ENCODE assay signal across 8 cellular contexts in the genomic region with DNA sequence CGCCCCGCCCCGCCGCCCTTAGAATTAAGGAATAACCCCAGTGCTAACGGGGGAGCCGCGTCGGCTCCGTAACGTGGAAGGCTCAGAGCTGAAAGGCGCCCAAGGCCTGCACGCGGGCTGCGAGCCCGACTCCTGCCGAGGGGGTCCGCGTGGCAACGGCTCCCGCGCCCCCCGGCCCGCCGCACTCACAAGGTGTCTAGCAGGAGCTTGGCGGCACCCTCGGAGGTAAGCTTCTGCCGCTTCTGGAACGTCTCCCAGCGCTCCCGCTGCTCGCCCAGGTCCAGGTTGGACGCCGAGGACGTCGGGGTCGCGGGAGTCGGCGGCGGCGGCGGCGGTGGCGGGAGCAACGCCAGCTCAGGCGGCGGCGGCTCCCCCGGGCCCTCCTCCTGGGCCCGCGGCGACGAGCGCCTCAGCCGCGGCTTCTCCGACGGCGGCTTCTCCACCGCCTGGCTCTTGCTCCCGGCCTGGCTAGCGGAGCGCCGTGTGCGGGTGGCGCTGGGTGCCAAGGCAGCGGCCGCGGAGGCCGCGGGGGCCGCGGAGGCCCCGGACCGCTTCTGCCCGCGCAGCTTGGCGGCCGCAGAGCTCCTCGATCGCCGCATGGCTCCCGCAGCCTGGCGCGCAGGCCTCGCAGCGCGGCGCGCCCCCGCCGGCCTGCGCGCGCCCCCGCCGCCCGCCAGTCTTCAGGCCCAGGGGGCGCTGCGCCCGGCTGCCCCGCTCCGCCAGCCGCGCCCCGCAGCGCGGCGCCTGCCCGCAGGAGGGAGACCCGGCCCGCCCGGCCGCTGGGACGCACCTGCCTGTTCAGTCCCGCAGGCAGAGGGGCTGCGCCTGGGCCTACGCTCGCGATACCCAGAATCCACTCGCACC. TPM values are rescaled to one million over a fixed set of nuclear protein-coding genes. Genes with fewer than 3 reads are reported as not detected.
DNase-seq lines count a peak whose midpoint lies in the region; ATAC-seq lines count a peak whose summit lies in the region.

TSS of gene CENPV (minus strand) at position 632 of the 864 bp plus-strand sequence. CDS start at position 599, 33 bp downstream.

- peak within 1 kb of the TSS; percentile 81 for H3K27ac Mint-ChIP-seq in T-helper 17 cell

- H3K27me3 Mint-ChIP-seq in T-helper 17 cell = no peaks in the 10 kb centered on the region

- H3K36me3 ChIP-seq in Karpas-422 (ENCODE audit: insufficient read depth, low read length) = peaks cover 17% of the 10 kb centered on the region; the same call in 1 of the 2 replicates
- peaks cover 4% of the 10 kb centered on the region for H3K36me3 ChIP-seq in skeletal muscle satellite cell (ENCODE audit: insufficient read depth, low read length)

- H3K9me3 ChIP-seq in Karpas-422 (ENCODE audit: low read length) (no peaks in the 10 kb centered on the region), T-helper 17 cell (ENCODE audit: control insufficient read depth, low read length, poor library complexity, severe bottlenecking) (no peaks in the 10 kb centered on the region), skeletal muscle satellite cell (replicated peaks; ENCODE audit: low read length) (no peaks in the 10 kb centered on the region)

- DNase-seq in DMS53 (lab: John Stamatoyannopoulos, UW) = peak; percentile 69
- DNase-seq in Karpas-422 = peak; percentile 83
- DNase-seq in T-helper 17 cell = peak; percentile 56 to 66 (median 60)
- peak in 38 of 58 donors; percentile 9 to 69 (median 31) for DNase-seq in anterior cingulate cortex (lab: John Stamatoyannopoulos, UW)
- DNase-seq in hippocampal formation (lab: John Stamatoyannopoulos, UW) = peak; percentile 22 to 27
- no peak for DNase-seq in OCI-M2 (lab: John Stamatoyannopoulos, UW; ENCODE audit: unreplicated experiment)

- peak within 1 kb of the TSS; percentile 61 for H3K27ac ChIP-seq in Karpas-422 (ENCODE audit: low read length)

- H4K20me1 ChIP-seq in Karpas-422 (ENCODE audit: insufficient read depth, low read depth, low read length) = no peaks in the 10 kb centered on the region

- H3K36me3 Mint-ChIP-seq in T-helper 17 cell (ENCODE audit: low read depth) = no peaks in the 10 kb centered on the region

- H3K9ac ChIP-seq in Karpas-422 (ENCODE audit: low read length) (peak within 1 kb of the TSS; percentile 98), skeletal muscle satellite cell (ENCODE audit: low read depth, low read length) (peak within 1 kb of the TSS; percentile 68)

- H3K4me3 Mint-ChIP-seq in T-helper 17 cell = peak within 1 kb of the TSS; percentile 87

- H3K27me3 ChIP-seq in Karpas-422 (ENCODE audit: low read length) = no peaks in the 10 kb centered on the region
- no peaks in the 10 kb centered on the region for H3K27me3 ChIP-seq in skeletal muscle satellite cell (ENCODE audit: control insufficient read depth, insufficient read depth, low read length)

- peak; percentile 60 for ATAC-seq in GM21515 (IDR thresholded peaks at IDR 0.05; ENCODE audit: unreplicated experiment)
- peak; percentile 89 for ATAC-seq in T-helper 17 cell

- peaks cover 51% of the 10 kb centered on the region for H3K79me2 ChIP-seq in Karpas-422 (ENCODE audit: low read length)

- peak within 1 kb of the TSS; percentile 60; the same call in 1 of the 2 replicates for H2AFZ ChIP-seq in Karpas-422 (ENCODE audit: low read length)

- no peaks in the 10 kb centered on the region for H3K9me2 ChIP-seq in Karpas-422 (replicated peaks; ENCODE audit: insufficient read depth, low read length)

- H3K4me2 ChIP-seq in Karpas-422 (ENCODE audit: low read depth, low read length, poor library complexity, severe bottlenecking) = peak within 1 kb of the TSS; percentile 94
- peak within 1 kb of the TSS; percentile 86 for H3K4me2 ChIP-seq in skeletal muscle satellite cell (ENCODE audit: low read length)

- H3K4me3 ChIP-seq in Karpas-422 (ENCODE audit: low read length) = peak within 1 kb of the TSS; percentile 98
- H3K4me3 ChIP-seq in skeletal muscle satellite cell (ENCODE audit: low read length) = peak within 1 kb of the TSS; percentile 68

- peaks cover 25% of the 10 kb centered on the region for H3K4me1 ChIP-seq in Karpas-422 (ENCODE audit: low read length)
- peaks cover 8% of the 10 kb centered on the region for H3K4me1 ChIP-seq in skeletal muscle satellite cell (ENCODE audit: control insufficient read depth, insufficient read depth, low read length)

- H3K4me1 Mint-ChIP-seq in T-helper 17 cell = peaks cover 8% of the 10 kb centered on the region

RNA-seq across cellular contexts. Expression of gene CENPV, which starts in this region (rescaled TPM):
- 25.6 and 69.7 TPM in 2 replicates for total RNA-seq in Karpas-422 (2014; rRNA removed; shearing (Covaris generic); ENCODE audit: low replicate concordance)
- 1 to 10 TPM; 6.9 to 9.2 TPM for total RNA-seq in T-helper 17 cell
- 11.4 and 17.5 TPM in 2 replicates for total RNA-seq in skeletal muscle satellite cell (2012; rRNA removed)
